8 cellular contexts compared by ENCODE assay signal in genomic region chr9:76456202-76456926, GRCh38. TPM values are rescaled to one million over a fixed set of nuclear protein-coding genes. Genes with fewer than 3 reads are reported as not detected.
DNase-seq lines count a peak whose midpoint lies in the region; ATAC-seq, FAIRE-seq and TF ChIP-seq lines count a peak whose summit lies in the region.

No MANE protein-coding gene starts in this region.

- peak; percentile 42 for DNase-seq in activated naive CD8-positive, alpha-beta T cell treated with anti-CD3 and anti-CD28 coated beads, Interleukin-2, amount 10 ng/mL, durations not matched to agents 7 days and 5 days
- DNase-seq in activated naive CD8-positive, alpha-beta T cell treated with anti-CD3 and anti-CD28 coated beads, Interleukin-2, amount 50 U/mL, for 24 hours: no peak
- DNase-seq in HUDEP-2 (lab: John Stamatoyannopoulos, UW; ENCODE audit: unreplicated experiment in 76 of 76) (peak in 75 of 76 experiments; percentile 9 to 93 (median 77)), NOMO-1 treated with DMSO at 0.1 percent for 48 hours (lab: John Stamatoyannopoulos, UW; ENCODE audit: unreplicated experiment) (peak; percentile 73), bronchial epithelial cell (ENCODE audit: low read depth) (peak; percentile 14), progenitor cell of endocrine pancreas (ENCODE audit: low spot score, unreplicated experiment) (peak; percentile 54)

- no peak overlapping the region for H3K4me3 ChIP-seq in bronchial epithelial cell (ENCODE audit: low read depth, low read length)

- no peak overlapping the region for H3K4me3 Mint-ChIP-seq in activated naive CD8-positive, alpha-beta T cell treated with anti-CD3 and anti-CD28 coated beads, Interleukin-2, amount 10 ng/mL, durations not matched to agents 7 days and 5 days
- no peak overlapping the region for H3K4me3 Mint-ChIP-seq in activated naive CD8-positive, alpha-beta T cell treated with anti-CD3 and anti-CD28 coated beads, Interleukin-2, amount 50 U/mL, for 24 hours
- no peak overlapping the region for H3K4me3 Mint-ChIP-seq in progenitor cell of endocrine pancreas (ENCODE audit: low read depth)

- peaks cover 4% of the 10 kb centered on the region for H3K36me3 Mint-ChIP-seq in activated naive CD8-positive, alpha-beta T cell treated with anti-CD3 and anti-CD28 coated beads, Interleukin-2, amount 10 ng/mL, durations not matched to agents 7 days and 5 days
- H3K36me3 Mint-ChIP-seq in activated naive CD8-positive, alpha-beta T cell treated with anti-CD3 and anti-CD28 coated beads, Interleukin-2, amount 50 U/mL, for 24 hours (ENCODE audit: low read depth): peaks cover 13% of the 10 kb centered on the region
- H3K36me3 Mint-ChIP-seq in progenitor cell of endocrine pancreas (ENCODE audit: insufficient read depth): peaks cover 2% of the 10 kb centered on the region

- peaks cover 26% of the 10 kb centered on the region for H3K4me1 Mint-ChIP-seq in activated naive CD8-positive, alpha-beta T cell treated with anti-CD3 and anti-CD28 coated beads, Interleukin-2, amount 10 ng/mL, durations not matched to agents 7 days and 5 days
- peaks cover 32% of the 10 kb centered on the region for H3K4me1 Mint-ChIP-seq in activated naive CD8-positive, alpha-beta T cell treated with anti-CD3 and anti-CD28 coated beads, Interleukin-2, amount 50 U/mL, for 24 hours
- peaks cover 21% of the 10 kb centered on the region for H3K4me1 Mint-ChIP-seq in progenitor cell of endocrine pancreas (ENCODE audit: low read depth)

- no peaks in the 10 kb centered on the region for H3K36me3 ChIP-seq in bronchial epithelial cell (ENCODE audit: control insufficient read depth, insufficient read depth, low read length)

- ATAC-seq in activated naive CD8-positive, alpha-beta T cell treated with anti-CD3 and anti-CD28 coated beads, Interleukin-2, amount 10 ng/mL, durations not matched to agents 7 days and 5 days (ENCODE audit: low read depth): peak; percentile 55
- ATAC-seq in activated naive CD8-positive, alpha-beta T cell treated with anti-CD3 and anti-CD28 coated beads, Interleukin-2, amount 50 U/mL, for 24 hours: no peak
- ATAC-seq in HG03280 (IDR thresholded peaks at IDR 0.05; ENCODE audit: unreplicated experiment) (no peak), HG03108 (IDR thresholded peaks at IDR 0.05; ENCODE audit: unreplicated experiment) (no peak)

- POLR2A ChIA-PET in activated naive CD8-positive, alpha-beta T cell treated with anti-CD3 and anti-CD28 coated beads, Interleukin-2, amount 10 ng/mL, durations not matched to agents 7 days and 5 days (lab: Charles Lee): interaction anchor here (0.5 to 1.9 kb wide), 4 partner anchors 11 to 195 kb away, joined by 3 to 7 read pairs (median 5); partner anchors contain the start of gene RFK

- no peak for TF ChIP-seq CTCF in bronchial epithelial cell (IDR thresholded peaks at IDR 0.05; ENCODE audit: insufficient read depth, low read length, severe bottlenecking)
- TF ChIP-seq CTCF in progenitor cell of endocrine pancreas (IDR thresholded peaks at IDR 0.05; ENCODE audit: unreplicated experiment): no peak

- H3K27me3 ChIP-seq in bronchial epithelial cell (ENCODE audit: control insufficient read depth, insufficient read depth, low read length): no peaks in the 10 kb centered on the region

- H3K9me3 Mint-ChIP-seq in activated naive CD8-positive, alpha-beta T cell treated with anti-CD3 and anti-CD28 coated beads, Interleukin-2, amount 10 ng/mL, durations not matched to agents 7 days and 5 days: no peaks in the 10 kb centered on the region
- peaks cover 16% of the 10 kb centered on the region for H3K9me3 Mint-ChIP-seq in activated naive CD8-positive, alpha-beta T cell treated with anti-CD3 and anti-CD28 coated beads, Interleukin-2, amount 50 U/mL, for 24 hours
- no peaks in the 10 kb centered on the region for H3K9me3 Mint-ChIP-seq in progenitor cell of endocrine pancreas (ENCODE audit: low read depth)

- no peaks in the 10 kb centered on the region for H3K27me3 Mint-ChIP-seq in activated naive CD8-positive, alpha-beta T cell treated with anti-CD3 and anti-CD28 coated beads, Interleukin-2, amount 10 ng/mL, durations not matched to agents 7 days and 5 days
- H3K27me3 Mint-ChIP-seq in activated naive CD8-positive, alpha-beta T cell treated with anti-CD3 and anti-CD28 coated beads, Interleukin-2, amount 50 U/mL, for 24 hours: no peaks in the 10 kb centered on the region
- no peaks in the 10 kb centered on the region for H3K27me3 Mint-ChIP-seq in progenitor cell of endocrine pancreas

- no peak for FAIRE-seq in bronchial epithelial cell (lab: Jason Lieb, UNC)

- H3K27ac Mint-ChIP-seq in activated naive CD8-positive, alpha-beta T cell treated with anti-CD3 and anti-CD28 coated beads, Interleukin-2, amount 10 ng/mL, durations not matched to agents 7 days and 5 days: no peak overlapping the region
- H3K27ac Mint-ChIP-seq in activated naive CD8-positive, alpha-beta T cell treated with anti-CD3 and anti-CD28 coated beads, Interleukin-2, amount 50 U/mL, for 24 hours: no peak overlapping the region
- H3K27ac Mint-ChIP-seq in progenitor cell of endocrine pancreas: peak overlapping the region; percentile 84

RNA-seq across cellular contexts. Expression of gene GCNT1, which starts 2.6 kb away (rescaled TPM):
- total RNA-seq in activated naive CD8-positive, alpha-beta T cell treated with anti-CD3 and anti-CD28 coated beads, Interleukin-2, amount 10 ng/mL, durations not matched to agents 7 days and 5 days: 10 to 100 TPM; 10.9 to 11.1 TPM
- total RNA-seq in bronchial epithelial cell: 3.7 and 4.5 TPM in 2 replicates
- 57.1 and 69.3 TPM in 2 replicates for total RNA-seq in progenitor cell of endocrine pancreas
